Comparison of ENCODE assay signal across 27 cellular contexts in the genomic region with DNA sequence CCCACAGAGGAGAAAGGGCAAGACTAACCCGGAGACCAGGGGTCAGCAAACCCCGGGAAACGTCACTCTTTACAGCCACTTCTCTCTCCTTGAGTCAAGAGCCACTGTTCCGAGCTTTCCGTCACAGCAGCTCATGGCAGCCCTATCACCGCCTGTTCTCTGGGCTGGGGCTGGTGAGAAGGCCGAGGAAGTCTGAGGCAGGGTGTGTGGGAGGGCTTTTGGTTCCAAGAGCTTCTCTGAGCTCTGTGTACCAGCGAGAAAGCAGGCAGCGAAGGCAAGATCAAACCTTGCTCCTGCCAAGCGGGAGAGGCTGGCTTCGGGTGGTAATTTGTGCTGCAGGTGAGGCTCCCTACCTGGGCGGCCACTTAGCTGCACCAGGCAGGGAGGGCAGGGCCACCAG.
"Had no signal": no experiment of that assay in that cellular context is flagged by ENCODE, and none has a peak within 500 bp of the region (broad histone marks: within the 10 kb centered on the region; RNA-seq: fewer than 3 reads in every experiment).

No MANE protein-coding gene starts in this region.

- H3K4me3 ChIP-seq: body of pancreas, cardiac muscle cell, coronary artery, heart right ventricle, left lung, lower lobe of right lung, right atrium auricular region, tibial nerve had no signal

- H3K9me3 Mint-ChIP-seq: activated B cell treated with CpG ODN at 0.5 μM for 24 hours; activated T-helper 2 cell treated with anti-CD3 and anti-CD28 coated beads, Interferon-gamma antibody, Interleukin-2, Interleukin-4, amounts not matched to agents 10 μg/mL and 5 μg/mL and 100 μg/mL, durations not matched to agents 14 hours and 24 hours and 36 hours; natural killer cell had no signal

- H3K4me1 Mint-ChIP-seq: activated CD4-positive, alpha-beta T cell treated with anti-CD3 and anti-CD28 coated beads for 36 hours; activated CD8-positive, alpha-beta memory T cell treated with anti-CD3 and anti-CD28 coated beads, Interleukin-2, amount 10 ng/mL, durations not matched to agents 7 days and 5 days had no signal

- H3K27ac ChIP-seq: body of pancreas, cardiac muscle cell, coronary artery, foreskin keratinocyte, heart right ventricle, left lung, lower lobe of right lung, parathyroid adenoma, right atrium auricular region, tibial nerve had no signal

- H3K4me3 Mint-ChIP-seq: activated B cell treated with CpG ODN at 0.5 μM for 24 hours; activated CD4-positive, alpha-beta T cell treated with anti-CD3 and anti-CD28 coated beads for 36 hours; activated CD8-positive, alpha-beta memory T cell treated with anti-CD3 and anti-CD28 coated beads, Interleukin-2, amount 10 ng/mL, durations not matched to agents 7 days and 5 days; activated CD8-positive, alpha-beta T cell treated with anti-CD3 and anti-CD28 coated beads, Interleukin-2, amount 10 ng/mL, durations not matched to agents 7 days and 5 days; activated naive CD8-positive, alpha-beta T cell; natural killer cell had no signal

- H3K27me3 ChIP-seq: body of pancreas, cardiac muscle cell, foreskin keratinocyte, heart right ventricle, left lung, right atrium auricular region, tibial nerve had no signal

- H3K36me3 Mint-ChIP-seq: activated CD8-positive, alpha-beta memory T cell treated with anti-CD3 and anti-CD28 coated beads, Interleukin-2, amount 10 ng/mL, durations not matched to agents 7 days and 5 days; natural killer cell had no signal

- H2AFZ ChIP-seq: parathyroid adenoma had no signal

- H3K4me1 ChIP-seq: body of pancreas, foreskin keratinocyte, left lung, lower lobe of right lung, parathyroid adenoma had no signal

- H3K79me2 ChIP-seq: parathyroid adenoma had no signal

- H3K9ac ChIP-seq: parathyroid adenoma had no signal

- H3K27ac Mint-ChIP-seq: activated B cell treated with CpG ODN at 0.5 μM for 24 hours; activated CD4-positive, alpha-beta T cell treated with anti-CD3 and anti-CD28 coated beads for 36 hours; activated CD8-positive, alpha-beta memory T cell treated with anti-CD3 and anti-CD28 coated beads, Interleukin-2, amount 10 ng/mL, durations not matched to agents 7 days and 5 days; activated CD8-positive, alpha-beta T cell treated with anti-CD3 and anti-CD28 coated beads, Interleukin-2, amount 10 ng/mL, durations not matched to agents 7 days and 5 days; activated naive CD8-positive, alpha-beta T cell; activated T-helper 2 cell treated with anti-CD3 and anti-CD28 coated beads, Interferon-gamma antibody, Interleukin-2, Interleukin-4, amounts not matched to agents 10 μg/mL and 5 μg/mL and 100 μg/mL, durations not matched to agents 14 hours and 24 hours and 36 hours; natural killer cell had no signal

- H3K9me3 ChIP-seq: body of pancreas, heart right ventricle, left lung, lower lobe of right lung, right atrium auricular region, tibial nerve had no signal

- H3K36me3 ChIP-seq: cardiac muscle cell, right atrium auricular region had no signal

- H3K27me3 Mint-ChIP-seq: activated CD4-positive, alpha-beta T cell treated with anti-CD3 and anti-CD28 coated beads for 36 hours; activated CD8-positive, alpha-beta memory T cell treated with anti-CD3 and anti-CD28 coated beads, Interleukin-2, amount 10 ng/mL, durations not matched to agents 7 days and 5 days; activated naive CD8-positive, alpha-beta T cell had no signal

- ATAC-seq: activated CD4-positive, alpha-beta T cell treated with anti-CD3 and anti-CD28 coated beads for 36 hours; activated CD8-positive, alpha-beta memory T cell treated with anti-CD3 and anti-CD28 coated beads, Interleukin-2, amount 10 ng/mL, durations not matched to agents 7 days and 5 days; activated CD8-positive, alpha-beta T cell treated with anti-CD3 and anti-CD28 coated beads, Interleukin-2, amount 10 ng/mL, durations not matched to agents 7 days and 5 days; body of pancreas; esophagus mucosa; foreskin keratinocyte; heart right ventricle; left lung; natural killer cell had no signal

- DNase-seq: activated B cell treated with CpG ODN at 0.5 μM for 24 hours; activated CD4-positive, alpha-beta T cell treated with anti-CD3 and anti-CD28 coated beads for 36 hours; activated CD8-positive, alpha-beta memory T cell treated with anti-CD3 and anti-CD28 coated beads, Interleukin-2, amount 10 ng/mL, durations not matched to agents 7 days and 5 days; activated CD8-positive, alpha-beta T cell treated with anti-CD3 and anti-CD28 coated beads, Interleukin-2, amount 10 ng/mL, durations not matched to agents 7 days and 5 days; activated naive CD4-positive, alpha-beta T cell treated with Interleukin-2 at 50 U/mL for 16 hours; activated T-cell treated with anti-CD3 and anti-CD28 coated beads, Interleukin-2, amount 50 U/mL, for 48 hours; anterior cingulate cortex; body of pancreas; cerebellar nuclear complex; foreskin keratinocyte; heart right ventricle; kidney glomerular epithelial cell; left lung; lower lobe of right lung; mesenchymal stem cell; natural killer cell; nucleus accumbens; stimulated activated CD4-positive, alpha-beta T cell treated with anti-CD3 and anti-CD28 coated beads, Interleukin-2, amount 100 ng/mL, for 48 hours; stimulated activated naive CD4-positive, alpha-beta T cell treated with Interleukin-2 at 50 U/mL for 16 hours had no signal
